19 cellular contexts compared by ENCODE assay signal in the genomic region with DNA sequence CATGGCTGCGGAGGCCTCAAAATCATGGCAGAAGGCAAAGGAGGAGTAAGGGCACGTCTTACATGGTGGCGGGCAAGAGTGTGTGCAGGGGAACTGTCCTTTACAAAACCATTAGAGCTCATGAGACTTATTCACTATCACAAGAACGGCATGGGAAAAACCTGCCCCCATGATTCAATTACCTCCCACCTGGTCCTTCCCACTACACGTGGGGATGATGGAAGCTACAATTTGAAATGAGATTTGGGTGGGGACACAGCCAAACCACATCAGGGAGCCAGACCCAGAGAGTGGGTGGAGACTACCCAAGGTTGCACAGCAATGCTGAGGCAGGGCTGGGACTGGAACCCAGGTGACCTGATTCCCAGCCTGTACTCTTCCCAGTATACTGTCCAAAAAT. TPM values are rescaled to one million over a fixed set of nuclear protein-coding genes. Genes with fewer than 3 reads are reported as not detected.
DNase-seq lines count a peak whose midpoint lies in the region; ATAC-seq, FAIRE-seq and TF ChIP-seq lines count a peak whose summit lies in the region.
"Had no signal": no experiment of that assay in that cellular context is flagged by ENCODE, and none has a peak within 500 bp of the region (broad histone marks: within the 10 kb centered on the region; RNA-seq: fewer than 3 reads in every experiment).

No MANE protein-coding gene starts in this region.

- in situ Hi-C loops in K562 (cut with MboI) (no loop called here), transverse colon (cut with MboI; ENCODE audit: low pct_ligation_motif_present in 1 of 4, low pct_unique_long_range_greater_than_20kb in 1 of 4, low sequenced_read_pairs in 3 of 4) (no loop called here)

- WGBS in K562 (ENCODE audit: insufficient coverage, low coverage, missing lambda C conversion rate) = 0% methylated on average over 4 of the region's 5 CpGs
- WGBS in transverse colon (ENCODE audit: low coverage in 1 of 2), 2 donors = 89 to 95% methylated on average over 3 to 5 of the region's 5 CpGs

- no peaks in the 10 kb centered on the region for H4K20me1 ChIP-seq in K562 (replicated peaks; ENCODE audit: control insufficient read depth, insufficient read depth, low read length)

- no peaks in the 10 kb centered on the region for H3K27me3 Mint-ChIP-seq in activated T-cell treated with anti-CD3 and anti-CD28 coated beads, Interleukin-2, amount 50 U/mL, for 24 hours
- no peaks in the 10 kb centered on the region for H3K27me3 Mint-ChIP-seq in CD4-positive, alpha-beta memory T cell
- H3K27me3 Mint-ChIP-seq in activated CD4-positive, alpha-beta memory T cell treated with anti-CD3 and anti-CD28 coated beads, Interleukin-2, amount 10 ng/mL, durations not matched to agents 7 days and 5 days = no peaks in the 10 kb centered on the region

- peak overlapping the region; percentile 38 for H3K27ac Mint-ChIP-seq in activated T-cell treated with anti-CD3 and anti-CD28 coated beads, Interleukin-2, amount 50 U/mL, for 24 hours
- peak overlapping the region in 6 of 7 donors; percentile 17 to 99 (median 63) for H3K27ac Mint-ChIP-seq in CD4-positive, alpha-beta memory T cell
- H3K27ac Mint-ChIP-seq in activated CD4-positive, alpha-beta memory T cell treated with anti-CD3 and anti-CD28 coated beads, Interleukin-2, amount 10 ng/mL, durations not matched to agents 7 days and 5 days = peak overlapping the region; percentile 35
- H3K27ac Mint-ChIP-seq: HFFc6 had no signal

- H3K36me3 ChIP-seq in CD4-positive, alpha-beta memory T cell (ENCODE audit: insufficient read depth, low read length) = no peaks in the 10 kb centered on the region
- H3K36me3 ChIP-seq in K562 (ENCODE audit: control insufficient read depth, insufficient read depth, low read length) (no peaks in the 10 kb centered on the region), transverse colon (no peaks in the 10 kb centered on the region)

- no peak overlapping the region for H3K4me2 ChIP-seq in K562 (ENCODE audit: insufficient read depth, low read length)

- no peak for TF ChIP-seq RAD21 in K562 (CRISPR knock-in tag; conservative IDR thresholded peaks at IDR 0.05 in 1 of 2, IDR thresholded peaks at IDR 0.05 in 1 of 2)

- peaks cover 43% of the 10 kb centered on the region for H3K4me1 ChIP-seq in CD4-positive, alpha-beta memory T cell (ENCODE audit: insufficient read depth, low read length)
- H3K4me1 ChIP-seq in K562 (replicated peaks in 1 of 2; ENCODE audit: control insufficient read depth in 2 of 2, insufficient read depth in 2 of 2, low read length in 2 of 2) = no peaks in the 10 kb centered on the region
- no peaks in the 10 kb centered on the region for H3K4me1 ChIP-seq in transverse colon

- no peaks in the 10 kb centered on the region for H3K9me3 Mint-ChIP-seq in activated T-cell treated with anti-CD3 and anti-CD28 coated beads, Interleukin-2, amount 50 U/mL, for 24 hours
- peaks cover 0 to 7% (median 0%) of the 10 kb centered on the region in 8 donors for H3K9me3 Mint-ChIP-seq in CD4-positive, alpha-beta memory T cell
- no peaks in the 10 kb centered on the region for H3K9me3 Mint-ChIP-seq in activated CD4-positive, alpha-beta memory T cell treated with anti-CD3 and anti-CD28 coated beads, Interleukin-2, amount 10 ng/mL, durations not matched to agents 7 days and 5 days
- H3K9me3 Mint-ChIP-seq: HFFc6 had no signal

- TF ChIP-seq POLR2A in K562 (conservative IDR thresholded peaks at IDR 0.05) (no peak), transverse colon (IDR thresholded peaks at IDR 0.05) (no peak)

- no peak overlapping the region for H3K9ac ChIP-seq in K562 (ENCODE audit: insufficient read depth in 1 of 2, low read depth in 2 of 2, low read length in 2 of 2)

- intact Hi-C loops in CD4-positive, alpha-beta memory T cell (cut with micrococcal nuclease) = no loop called here
- intact Hi-C loops in K562 (cut with micrococcal nuclease) = no loop called here
- intact Hi-C loops in transverse colon (cut with DNase I; ENCODE audit: low total_unique reads) = no loop called here

- H3K36me3 Mint-ChIP-seq in activated T-cell treated with anti-CD3 and anti-CD28 coated beads, Interleukin-2, amount 50 U/mL, for 24 hours (ENCODE audit: low read depth) = peaks cover 34% of the 10 kb centered on the region
- H3K36me3 Mint-ChIP-seq in CD4-positive, alpha-beta memory T cell = peaks cover 0 to 6% of the 10 kb centered on the region in 2 donors
- peaks cover 33% of the 10 kb centered on the region for H3K36me3 Mint-ChIP-seq in activated CD4-positive, alpha-beta memory T cell treated with anti-CD3 and anti-CD28 coated beads, Interleukin-2, amount 10 ng/mL, durations not matched to agents 7 days and 5 days (ENCODE audit: low read depth)

- H3K79me2 ChIP-seq in K562 (ENCODE audit: control insufficient read depth, insufficient read depth, low read length) = no peaks in the 10 kb centered on the region

- H3K27ac ChIP-seq in CD4-positive, alpha-beta memory T cell (ENCODE audit: low read depth, low read length) = no peak overlapping the region
- no peak overlapping the region for H3K27ac ChIP-seq in K562 (ENCODE audit: extremely low read depth, low read depth, low read length)
- H3K27ac ChIP-seq in transverse colon = no peak overlapping the region
- H3K27ac ChIP-seq: C4-2B had no signal

- no peak for ATAC-seq in K562

- BruUV-seq in K562 (replicated peaks; lab: Mats Ljungman, UMichigan) = no TSS peak

- no peaks in the 10 kb centered on the region for H3K9me1 ChIP-seq in K562 (ENCODE audit: control insufficient read depth, insufficient read depth, low read length)

- no peak overlapping the region for H3K4me3 ChIP-seq in CD4-positive, alpha-beta memory T cell (ENCODE audit: low read length in 2 of 2)
- H3K4me3 ChIP-seq in K562 (no peak overlapping the region), transverse colon (no peak overlapping the region)

- no peak overlapping the region for H2AFZ ChIP-seq in K562 (ENCODE audit: low read depth, low read length)

- no peak for DNase-seq in activated T-cell treated with anti-CD3 and anti-CD28 coated beads, Interleukin-2, amount 50 U/mL, for 24 hours
- DNase-seq in activated T-cell treated with anti-CD3 and anti-CD28 coated beads, Interleukin-2, amount 50 U/mL, for 1 hour = no peak
- DNase-seq in CD4-positive, alpha-beta memory T cell = no peak
- no peak for DNase-seq in activated CD4-positive, alpha-beta memory T cell treated with anti-CD3 and anti-CD28 coated beads, Interleukin-2, amount 10 ng/mL, durations not matched to agents 7 days and 5 days
- DNase-seq in K562 (ENCODE audit: extremely low read depth in 1 of 4, low spot score in 3 of 4) (no peak), mesenteric fat pad (ENCODE audit: low spot score) (no peak), NCI-H1048 (lab: John Stamatoyannopoulos, UW) (no peak), transverse colon (no peak)
- DNase-seq: Calu3, HFFc6, Kasumi-1, MM.1S, NCI-H1105, NCI-H1694, NCI-H226, NCI-H524 treated with DMSO at 0.1 percent for 48 hours had no signal

- TF ChIP-seq CTCF in K562 (IDR thresholded peaks at IDR 0.05 in 2 of 3, conservative IDR thresholded peaks at IDR 0.05 in 1 of 3; ENCODE audit: insufficient read depth in 2 of 3, low read depth in 1 of 3, low read length in 3 of 3) (no peak), transverse colon (IDR thresholded peaks at IDR 0.05) (no peak)

- no peaks in the 10 kb centered on the region for H3K9me3 ChIP-seq in CD4-positive, alpha-beta memory T cell (ENCODE audit: control insufficient read depth in 1 of 2, low read length in 2 of 2)
- H3K9me3 ChIP-seq in K562 (replicated peaks; ENCODE audit: control insufficient read depth, insufficient read depth, low read depth, low read length) = no peaks in the 10 kb centered on the region; the same call in 1 of the 2 replicates
- no peaks in the 10 kb centered on the region for H3K9me3 ChIP-seq in transverse colon

- POLR2A ChIA-PET in CD4-positive, alpha-beta memory T cell (lab: Charles Lee; ENCODE audit: partially characterized antibody) = interaction anchor here (10.4 kb wide), 1 partner anchor 29 kb away, joined by 217 read pairs; a partner anchor contains a TSS
- POLR2A ChIA-PET in activated CD4-positive, alpha-beta memory T cell treated with anti-CD3 and anti-CD28 coated beads, Interleukin-2, amount 10 ng/mL, durations not matched to agents 7 days and 5 days (lab: Charles Lee) = interaction anchor here (1.0 to 25.4 kb wide), 2 partner anchors 24 to 49 kb away, joined by 3 to 502 read pairs; a partner anchor contains a TSS
- POLR2A ChIA-PET in K562 (lab: Yijun Ruan, JAX) = no interaction called here

- TF ChIP-seq EP300 in K562 (IDR thresholded peaks at IDR 0.05; ENCODE audit: low read length) (no peak), transverse colon (IDR thresholded peaks at IDR 0.05; ENCODE audit: low read depth) (no peak)

- CTCF ChIA-PET in CD4-positive, alpha-beta memory T cell (lab: Charles Lee; ENCODE audit: partially characterized antibody) = interaction anchor here (1.4 to 5.9 kb wide), 3 partner anchors 20 to 80 kb away, joined by 3 to 55 read pairs (median 4); a partner anchor contains a TSS
- CTCF ChIA-PET in activated CD4-positive, alpha-beta memory T cell treated with anti-CD3 and anti-CD28 coated beads, Interleukin-2, amount 10 ng/mL, durations not matched to agents 7 days and 5 days (lab: Charles Lee) = interaction anchor here (1.3 to 1.6 kb wide), 3 partner anchors 9 to 82 kb away, joined by 3 to 4 read pairs (median 3); no protein-coding TSS in a partner anchor
- CTCF ChIA-PET in K562 (lab: Yijun Ruan, JAX; ENCODE audit: low intra/inter-chr PET ratio) = no interaction called here

- FAIRE-seq in K562 (lab: Jason Lieb, UNC) = no peak
- FAIRE-seq: GM19239 had no signal

- H3K27me3 ChIP-seq in CD4-positive, alpha-beta memory T cell (ENCODE audit: insufficient read depth, low read length) = no peaks in the 10 kb centered on the region
- H3K27me3 ChIP-seq in K562 (ENCODE audit: control insufficient read depth in 2 of 2, insufficient read depth in 2 of 2, low read length in 2 of 2) = peaks cover 2 to 42% of the 10 kb centered on the region in 2 experiments; a peak in 2 of 5 replicates
- no peaks in the 10 kb centered on the region for H3K27me3 ChIP-seq in transverse colon

- H3K4me3 Mint-ChIP-seq in activated T-cell treated with anti-CD3 and anti-CD28 coated beads, Interleukin-2, amount 50 U/mL, for 24 hours = no peak overlapping the region
- peak overlapping the region in 1 of 8 donors; percentile 15 for H3K4me3 Mint-ChIP-seq in CD4-positive, alpha-beta memory T cell
- no peak overlapping the region for H3K4me3 Mint-ChIP-seq in activated CD4-positive, alpha-beta memory T cell treated with anti-CD3 and anti-CD28 coated beads, Interleukin-2, amount 10 ng/mL, durations not matched to agents 7 days and 5 days
- H3K4me3 Mint-ChIP-seq: HFFc6 had no signal

- peaks cover 62% of the 10 kb centered on the region for H3K4me1 Mint-ChIP-seq in activated T-cell treated with anti-CD3 and anti-CD28 coated beads, Interleukin-2, amount 50 U/mL, for 24 hours (ENCODE audit: low read depth)
- H3K4me1 Mint-ChIP-seq in CD4-positive, alpha-beta memory T cell = peaks cover 34 to 60% (median 43%) of the 10 kb centered on the region in 4 donors
- peaks cover 65% of the 10 kb centered on the region for H3K4me1 Mint-ChIP-seq in activated CD4-positive, alpha-beta memory T cell treated with anti-CD3 and anti-CD28 coated beads, Interleukin-2, amount 10 ng/mL, durations not matched to agents 7 days and 5 days

RNA-seq across cellular contexts. Expression of a gene that starts 8.6 kb away (rescaled TPM):
- under 1 TPM; 0.61 to 0.90 TPM for total RNA-seq in CD4-positive, alpha-beta memory T cell
- polyA plus RNA-seq in CD4-positive, alpha-beta memory T cell = not detected
- total RNA-seq in activated CD4-positive, alpha-beta memory T cell treated with anti-CD3 and anti-CD28 coated beads, Interleukin-2, amount 10 ng/mL, durations not matched to agents 7 days and 5 days = 10 to 100 TPM; 14.0 to 14.7 TPM
- total RNA-seq in K562 (2011; cell fraction: chromatin; rRNA removed; ENCODE audit: low replicate concordance) = not detected in 2 replicates
- total RNA-seq in K562 (2011; cell fraction: nucleolus; rRNA removed) = not detected in 2 replicates
- not detected in 2 replicates for total RNA-seq in K562 (2011; cell fraction: nucleoplasm; rRNA removed)
- not detected in 2 replicates for total RNA-seq in K562 (2014; rRNA removed)
- total RNA-seq in K562 (2014; rRNA removed; fragmentation: Illumina TruSeq; extraction: Trizol) = not detected in 2 replicates
- total RNA-seq in K562 (2015; rRNA removed; fragmentation: Illumina TruSeq; extraction: Trizol) = not detected in 2 replicates
- total RNA-seq in K562 (2021) = not detected in 2 replicates
- polyA plus RNA-seq in K562 (2011; rRNA removed) = 0.03 TPM in 1 of 2 replicates, not detected in the other
- not detected in 2 replicates for polyA plus RNA-seq in K562 (2011; cell fraction: cytosol; rRNA removed)
- polyA plus RNA-seq in K562 (2011; cell fraction: nucleus; rRNA removed) = not detected in 2 replicates
- not detected in 2 replicates for polyA plus RNA-seq in K562 (2012)
- not detected in 2 replicates for polyA plus RNA-seq in K562 (2014; fragmentation: Illumina TruSeq; extraction: Trizol)
- not detected for polyA plus RNA-seq in K562 (2014; fragmentation: Nextera tagmentation; extraction: Ambion mirVana)
- polyA plus RNA-seq in K562 (2014; rRNA removed) = not detected in 2 replicates
- not detected in 2 replicates for polyA minus RNA-seq in K562 (2011; rRNA and poly(A)+ RNA removed)
- not detected in 2 replicates for polyA minus RNA-seq in K562 (2011; cell fraction: cytosol; rRNA and poly(A)+ RNA removed)
- not detected in 2 replicates for polyA minus RNA-seq in K562 (2011; cell fraction: nucleus; rRNA and poly(A)+ RNA removed)
- total RNA-seq in mesenteric fat pad = not detected
- 1 to 10 TPM in 1 of 4 donors, under 1 TPM in 2, not detected in 1; 0.16 to 4.9 (median 0.41) TPM for total RNA-seq in transverse colon
- total RNA-seq: Calu3, H4, HFFc6 had no signal

RNA-seq across cellular contexts. Expression of a gene that starts 31.6 kb away (rescaled TPM):
- total RNA-seq in CD4-positive, alpha-beta memory T cell = 10 to 100 TPM; 55.4 to 63.8 TPM
- 100 to 1,000 TPM in 1 of 2 donors, 10 to 100 TPM in 1; 37.6 to 107 TPM for polyA plus RNA-seq in CD4-positive, alpha-beta memory T cell
- total RNA-seq in activated CD4-positive, alpha-beta memory T cell treated with anti-CD3 and anti-CD28 coated beads, Interleukin-2, amount 10 ng/mL, durations not matched to agents 7 days and 5 days = 100 to 1,000 TPM; 320 to 323 TPM
- total RNA-seq in K562 (2011; cell fraction: chromatin; rRNA removed; ENCODE audit: low replicate concordance) = 0.09 and 0.74 TPM in 2 replicates
- total RNA-seq in K562 (2011; cell fraction: nucleolus; rRNA removed) = 0.33 and 0.39 TPM in 2 replicates
- 0.29 and 1.6 TPM in 2 replicates for total RNA-seq in K562 (2011; cell fraction: nucleoplasm; rRNA removed)
- total RNA-seq in K562 (2014; rRNA removed) (0.45 TPM in 1 of 2 replicates, not detected in the other), K562 (2014; rRNA removed; fragmentation: Illumina TruSeq; extraction: Trizol) (0.10 and 0.11 TPM in 2 replicates), K562 (2015; rRNA removed; fragmentation: Illumina TruSeq; extraction: Trizol) (0.07 and 0.23 TPM in 2 replicates), K562 (2021) (0.75 and 0.78 TPM in 2 replicates), mesenteric fat pad (1.7 TPM), transverse colon (1 to 10 TPM; 1.1 to 3.4 (median 2.6) TPM)
- polyA plus RNA-seq in K562 (2011; rRNA removed) (0.22 and 0.24 TPM in 2 replicates), K562 (2014; fragmentation: Illumina TruSeq; extraction: Trizol) (0.54 and 0.66 TPM in 2 replicates), K562 (2014; fragmentation: Nextera tagmentation; extraction: Ambion mirVana) (under 1 TPM; 0.03 TPM), K562 (2014; rRNA removed) (0.28 and 0.54 TPM in 2 replicates)
- 0.07 and 0.19 TPM in 2 replicates for polyA plus RNA-seq in K562 (2011; cell fraction: cytosol; rRNA removed)
- 0.41 TPM in 1 of 2 replicates, not detected in the other for polyA plus RNA-seq in K562 (2011; cell fraction: nucleus; rRNA removed)
- polyA plus RNA-seq in K562 (2012) = 1.1 and 9.5 TPM in 2 replicates
- 0.03 and 0.04 TPM in 2 replicates for polyA minus RNA-seq in K562 (2011; rRNA and poly(A)+ RNA removed)
- not detected in 2 replicates for polyA minus RNA-seq in K562 (2011; cell fraction: cytosol; rRNA and poly(A)+ RNA removed)
- polyA minus RNA-seq in K562 (2011; cell fraction: nucleus; rRNA and poly(A)+ RNA removed) = 0.13 TPM in 1 of 2 replicates, not detected in the other
- total RNA-seq: Calu3, HFFc6 had no signal

Comparison
In these comparisons a context has a peak if more than half of its experiments do, and no peak if none do; other contexts are left out.
1. RNA of a gene that starts 31.6 kb away (total RNA-seq): 320 to 323 TPM in activated CD4-positive, alpha-beta memory T cell treated with anti-CD3 and anti-CD28 coated beads, Interleukin-2, amount 10 ng/mL, durations not matched to agents 7 days and 5 days and 55.4 to 63.8 TPM in CD4-positive, alpha-beta memory T cell; 1.1 to 3.4 TPM in transverse colon, 1.7 TPM in mesenteric fat pad (single experiment) and 0.07 to 1.6 TPM in K562; every median in the first group is over 10 times any median in the second.
2. Peak in every context shown above with its lines, with median percentiles within 50 percentile points of each other: H3K27ac Mint-ChIP-seq.